In genomic region chr9:126705767-126706697, GRCh38 we compare ENCODE assay signal across 8 cellular contexts.
DNase-seq lines count a peak whose midpoint lies in the region; ATAC-seq lines count a peak whose summit lies in the region.

No MANE protein-coding gene starts in this region.

- peak overlapping the region in 3 of 7 donors; percentile 23 to 53 (median 37) for H3K27ac Mint-ChIP-seq in CD4-positive, alpha-beta memory T cell

- H3K27me3 Mint-ChIP-seq in CD4-positive, alpha-beta memory T cell = peaks cover 14 to 16% of the 10 kb centered on the region in 2 donors

- H3K9me3 Mint-ChIP-seq in CD4-positive, alpha-beta memory T cell = no peaks in the 10 kb centered on the region

- H3K4me3 ChIP-seq in CD4-positive, alpha-beta memory T cell (ENCODE audit: low read length in 2 of 2) = no peak overlapping the region

- ATAC-seq in GM18861 (IDR thresholded peaks at IDR 0.05; ENCODE audit: unreplicated experiment) = no peak
- no peak for ATAC-seq in HG03342 (IDR thresholded peaks at IDR 0.05; ENCODE audit: unreplicated experiment)

- CTCF ChIA-PET in CD4-positive, alpha-beta memory T cell (lab: Charles Lee; ENCODE audit: partially characterized antibody) = interaction anchor here (0.8 to 13.1 kb wide), 30 partner anchors 9 to 100 kb away, joined by 3 to 587 read pairs (median 7); partner anchors contain the start of gene ZBTB43

- H3K27me3 ChIP-seq in CD4-positive, alpha-beta memory T cell (ENCODE audit: insufficient read depth, low read length) = peaks cover 10% of the 10 kb centered on the region

- no peaks in the 10 kb centered on the region for H3K36me3 ChIP-seq in CD4-positive, alpha-beta memory T cell (ENCODE audit: insufficient read depth, low read length)

- intact Hi-C loops in CD4-positive, alpha-beta memory T cell (cut with micrococcal nuclease) = loop anchor here (1.0 kb wide), 3 partner anchors 13 to 75 kb away; no protein-coding TSS in a partner anchor

- peaks cover 7 to 21% (median 14%) of the 10 kb centered on the region in 4 donors for H3K4me1 Mint-ChIP-seq in CD4-positive, alpha-beta memory T cell

- peaks cover 17% of the 10 kb centered on the region for H3K4me1 ChIP-seq in CD4-positive, alpha-beta memory T cell (ENCODE audit: insufficient read depth, low read length)

- H3K4me3 Mint-ChIP-seq in CD4-positive, alpha-beta memory T cell = peak overlapping the region in 5 of 8 donors; percentile 17 to 79 (median 57)

- no peak overlapping the region for H3K27ac ChIP-seq in CD4-positive, alpha-beta memory T cell (ENCODE audit: low read depth, low read length)

- no peaks in the 10 kb centered on the region for H3K9me3 ChIP-seq in CD4-positive, alpha-beta memory T cell (ENCODE audit: control insufficient read depth in 1 of 2, low read length in 2 of 2)

- H3K36me3 Mint-ChIP-seq in CD4-positive, alpha-beta memory T cell = no peaks in the 10 kb centered on the region

- POLR2A ChIA-PET in CD4-positive, alpha-beta memory T cell (lab: Charles Lee; ENCODE audit: partially characterized antibody) = interaction anchor here (1.2 to 3.9 kb wide), 8 partner anchors 12 to 99 kb away, joined by 3 to 42 read pairs (median 4); partner anchors contain the start of gene ZBTB43

- peak; percentile 56 to 71 (median 61) for DNase-seq in CD4-positive, alpha-beta memory T cell
- peak; percentile 71 for DNase-seq in HPDE6-E6E7 (ENCODE audit: extremely low spot score)
- peak; percentile 14 for DNase-seq in T1000 (lab: John Stamatoyannopoulos, UW)
- peak; percentile 54 for DNase-seq in astrocyte of the hippocampus (ENCODE audit: low read depth, low spot score)
- peak; percentile 56 for DNase-seq in kidney tubule cell (ENCODE audit: low spot score)
- peak in 2 of 3 donors; percentile 51 to 67 for DNase-seq in stimulated activated CD4-positive, alpha-beta T cell treated with anti-CD3 and anti-CD28 coated beads, TNF-alpha, amount 100 ng/mL, for 1 hour (ENCODE audit: low read depth in 3 of 3, low spot score in 1 of 3)

Comparison
In these comparisons a context has a peak if more than half of its experiments do, and no peak if none do; other contexts are left out.
1. DNase-seq: peak in every context shown above with its lines; median percentile 71 in HPDE6-E6E7; 61 in CD4-positive, alpha-beta memory T cell; 59 in stimulated activated CD4-positive, alpha-beta T cell treated with anti-CD3 and anti-CD28 coated beads, TNF-alpha, amount 100 ng/mL, for 1 hour; 56 in kidney tubule cell; 54 in astrocyte of the hippocampus; 14 in T1000.